Comparison of ENCODE assay signal across 1 cellular context in genomic region chr3:69724722-69725435, GRCh38.
TF ChIP-seq lines count a peak whose summit lies in the region.

No MANE protein-coding gene starts in this region.

TF ChIP-seq in K562, 482 proteins besides CTCF, POLR2A, EP300 and RAD21 (continued from another document and continues in another):
- TF ChIP-seq ZNF609 (CRISPR knock-in tag; IDR thresholded peaks at IDR 0.05; ENCODE audit: borderline replicate concordance): no peak
- no peak for TF ChIP-seq SIX5 (IDR thresholded peaks at IDR 0.05; ENCODE audit: borderline replicate concordance in 1 of 2, insufficient read depth in 1 of 2, low read depth in 1 of 2, low read length in 2 of 2)
- TF ChIP-seq NR0B1 (IDR thresholded peaks at IDR 0.05; ENCODE audit: partially characterized antibody): no peak
- TF ChIP-seq ZNF3 (CRISPR knock-in tag; IDR thresholded peaks at IDR 0.05): no peak
- TF ChIP-seq JUN (IDR thresholded peaks at IDR 0.05; ENCODE audit: borderline replicate concordance, low read depth, low read length): peak; percentile 7; the same call in 1 of the 2 replicates
- no peak for TF ChIP-seq JUN (CRISPR knock-in tag; IDR thresholded peaks at IDR 0.05; ENCODE audit: borderline replicate concordance)
- peak; percentile 68; the same call in 1 of the 2 replicates for TF ChIP-seq ATF7 (IDR thresholded peaks at IDR 0.05)
- no peak for TF ChIP-seq ZNF277 (CRISPR knock-in tag; IDR thresholded peaks at IDR 0.05; ENCODE audit: borderline replicate concordance)
- TF ChIP-seq C11orf30 (IDR thresholded peaks at IDR 0.05; ENCODE audit: low read depth): peak; percentile 90
- TF ChIP-seq MEF2A (IDR thresholded peaks at IDR 0.05; ENCODE audit: control insufficient read depth, low read depth, low read length): peak; percentile 75
- TF ChIP-seq PHB2 (IDR thresholded peaks at IDR 0.05; ENCODE audit: low read depth): peak; percentile 51; the same call in 1 of the 2 replicates
- no peak for TF ChIP-seq ZNF280B (CRISPR knock-in tag; IDR thresholded peaks at IDR 0.05)
- TF ChIP-seq PRPF4 (IDR thresholded peaks at IDR 0.05; ENCODE audit: insufficient read depth, low read depth, low read length, poor library complexity, severe bottlenecking): no peak
- peak; percentile 77 for TF ChIP-seq NEUROD1 (IDR thresholded peaks at IDR 0.05; ENCODE audit: borderline replicate concordance, low read depth, low read length, partially characterized antibody)
- 0 out of 4 replicates have a peak, but pooled peaks of 1 of the 2 experiments have one; percentile 20 for TF ChIP-seq NONO (IDR thresholded peaks at IDR 0.05; ENCODE audit: low read depth in 2 of 2, low read length in 1 of 2)
- no peak for TF ChIP-seq ZNF589 (CRISPR knock-in tag; IDR thresholded peaks at IDR 0.05; ENCODE audit: low read depth)
- TF ChIP-seq NR3C1 (CRISPR knock-in tag; IDR thresholded peaks at IDR 0.05): no peak
- TF ChIP-seq NFIC (IDR thresholded peaks at IDR 0.05): peak; percentile 87
- peak; percentile 94 for TF ChIP-seq POLR2AphosphoS5 (IDR thresholded peaks at IDR 0.05; ENCODE audit: control insufficient read depth, insufficient read depth, low read depth, low read length)
- no peak for TF ChIP-seq TCFL5 (CRISPR knock-in tag; conservative IDR thresholded peaks at IDR 0.05)
- TF ChIP-seq ZNF766 (CRISPR knock-in tag; conservative IDR thresholded peaks at IDR 0.05): peak; percentile 99
- TF ChIP-seq SMAD4 (CRISPR knock-in tag; conservative IDR thresholded peaks at IDR 0.05): peak; percentile 53; the same call in 1 of the 2 replicates
- TF ChIP-seq GABPB2 (CRISPR knock-in tag; conservative IDR thresholded peaks at IDR 0.05): no peak
- no peak for TF ChIP-seq TEAD2 (tag; IDR thresholded peaks at IDR 0.05)
- 0 out of 2 replicates have a peak, but pooled peaks have one; percentile 51 for TF ChIP-seq ZNF274 (IDR thresholded peaks at IDR 0.05; ENCODE audit: borderline replicate concordance, low read depth, low read length)
- TF ChIP-seq DIDO1 (tag; IDR thresholded peaks at IDR 0.05; ENCODE audit: low read depth): no peak
- peak; percentile 7; the same call in 1 of the 2 replicates for TF ChIP-seq ZFX (CRISPR knock-in tag; IDR thresholded peaks at IDR 0.05)
- peak; percentile 25; the same call in 1 of the 2 replicates for TF ChIP-seq TRIM28 (IDR thresholded peaks at IDR 0.05)
- TF ChIP-seq LARP7 (IDR thresholded peaks at IDR 0.05): no peak
- TF ChIP-seq KAT8 (IDR thresholded peaks at IDR 0.05; ENCODE audit: low read depth): no peak
- TF ChIP-seq POU5F1 (IDR thresholded peaks at IDR 0.05; ENCODE audit: borderline replicate concordance, low read depth, low read length, partially characterized antibody): no peak
- TF ChIP-seq NR2C1 (IDR thresholded peaks at IDR 0.05): no peak
- peak; percentile 39; the same call in 1 of the 2 replicates for TF ChIP-seq NR2C1 (tag; IDR thresholded peaks at IDR 0.05)
- TF ChIP-seq ZNF407 (IDR thresholded peaks at IDR 0.05; ENCODE audit: low read depth): no peak
- TF ChIP-seq TFAP4 (CRISPR knock-in tag; IDR thresholded peaks at IDR 0.05; ENCODE audit: borderline replicate concordance): peak; percentile 63
- TF ChIP-seq AFF1 (IDR thresholded peaks at IDR 0.05; ENCODE audit: low read depth in 1 of 2, partially characterized antibody in 2 of 2): no peak
- peak; percentile 82 for TF ChIP-seq SOX6 (IDR thresholded peaks at IDR 0.05)
- TF ChIP-seq ZBTB17 (CRISPR knock-in tag; IDR thresholded peaks at IDR 0.05): no peak
- TF ChIP-seq PML (IDR thresholded peaks at IDR 0.05; ENCODE audit: low read length): peak; percentile 89
- 0 out of 2 replicates have a peak, but pooled peaks have one; percentile 17 for TF ChIP-seq MEF2D (tag; conservative IDR thresholded peaks at IDR 0.05; ENCODE audit: low read depth)
